Comparison of ENCODE assay signal across 26 cellular contexts in genomic region chrX:18036394-18036793, GRCh38.
"Had no signal": no experiment of that assay in that cellular context is flagged by ENCODE, and none has a peak within 500 bp of the region (broad histone marks: within the 10 kb centered on the region; RNA-seq: fewer than 3 reads in every experiment).

No MANE protein-coding gene starts in this region.

- H3K9me3 ChIP-seq: gastroesophageal sphincter, heart right ventricle, lower lobe of right lung, psoas muscle, sigmoid colon, stomach, thyroid gland, vagina had no signal

- H3K27ac ChIP-seq: coronary artery, gastroesophageal sphincter, heart right ventricle, lower lobe of right lung, psoas muscle, sigmoid colon, stomach, thyroid gland, vagina had no signal

- H3K27me3 ChIP-seq: gastroesophageal sphincter, sigmoid colon, stomach, thyroid gland, vagina had no signal

- H3K4me1 ChIP-seq: gastroesophageal sphincter, heart right ventricle, lower lobe of right lung, psoas muscle, sigmoid colon, stomach had no signal

- ATAC-seq: effector memory CD8-positive, alpha-beta T cell; gastroesophageal sphincter; heart right ventricle; left ventricle myocardium superior; lower lobe of right lung; naive thymus-derived CD8-positive, alpha-beta T cell; psoas muscle; right cardiac atrium; stimulated activated effector memory CD8-positive, alpha-beta T cell treated with anti-CD3 and anti-CD28 coated beads, Interleukin-12 subunit alpha, Interleukin-12 subunit beta, amount 100 ng/mL, for 72 hours had no signal

- DNase-seq: dermis blood vessel endothelial cell; effector memory CD8-positive, alpha-beta T cell; glutamatergic neuron; heart right ventricle; hippocampal formation; left ventricle myocardium superior; lower lobe of right lung; naive thymus-derived CD8-positive, alpha-beta T cell; nephron progenitor cell; nucleus accumbens; posterior cingulate gyrus; psoas muscle; right cardiac atrium; sigmoid colon; stimulated activated CD4-positive, alpha-beta T cell treated with anti-CD3 and anti-CD28 coated beads, Interleukin-2, amount 100 ng/mL, for 24 hours; stimulated activated CD4-positive, alpha-beta T cell treated with anti-CD3 and anti-CD28 coated beads, Interleukin-4, amount 100 ng/mL, for 24 hours; stimulated activated naive CD4-positive, alpha-beta T cell treated with Interleukin-2 at 50 U/mL for 16 hours; stomach; thyroid gland; trophoblast cell had no signal

- H3K36me3 ChIP-seq: gastroesophageal sphincter, heart right ventricle, lower lobe of right lung, sigmoid colon, stomach, thyroid gland, vagina had no signal

- FAIRE-seq: endometrium, islet of Langerhans had no signal

- H3K4me3 ChIP-seq: coronary artery, gastroesophageal sphincter, heart right ventricle, lower lobe of right lung, psoas muscle, sigmoid colon, stomach, thyroid gland, vagina had no signal
